Comparison of ENCODE assay signal across 9 cellular contexts in genomic region chr2:105804266-105804665, GRCh38. TPM values are rescaled to one million over a fixed set of nuclear protein-coding genes. Genes with fewer than 3 reads are reported as not detected.
DNase-seq lines count a peak whose midpoint lies in the region; ATAC-seq and TF ChIP-seq lines count a peak whose summit lies in the region.
"Had no signal": no experiment of that assay in that cellular context is flagged by ENCODE, and none has a peak within 500 bp of the region (broad histone marks: within the 10 kb centered on the region; RNA-seq: fewer than 3 reads in every experiment).

No MANE protein-coding gene starts in this region.

- peak overlapping the region; percentile 6 for H3K27ac ChIP-seq in HEK293 (ENCODE audit: extremely low read depth, low read depth, low read length)

- POLR2A ChIA-PET in HEK293 (lab: Yijun Ruan, JAX): no interaction called here

- DNase-seq in AG10803 (ENCODE audit: low read depth) (peak; percentile 35), NCI-H748 (lab: John Stamatoyannopoulos, UW; ENCODE audit: unreplicated experiment) (peak; percentile 95), cerebellum (ENCODE audit: low spot score) (peak; percentile 42), 8988T (no peak), HT-29 (ENCODE audit: low spot score) (no peak), DMS53 treated with DMSO at 0.1 percent for 48 hours (lab: John Stamatoyannopoulos, UW; ENCODE audit: unreplicated experiment) (no peak)

- no peak for ATAC-seq in HG03095 (IDR thresholded peaks at IDR 0.05; ENCODE audit: unreplicated experiment)

- H3K9me3 ChIP-seq in HEK293 (ENCODE audit: control insufficient read depth, insufficient read depth, low read depth, low read length): no peaks in the 10 kb centered on the region
- H3K9me3 ChIP-seq: breast epithelium had no signal

- CTCF ChIA-PET in HEK293 (lab: Yijun Ruan, JAX): no interaction called here

- no peak for TF ChIP-seq CTCF in AG10803 (conservative IDR thresholded peaks at IDR 0.05; ENCODE audit: low read length)
- no peak for TF ChIP-seq CTCF in HEK293 (tag by site-specific recombination; IDR thresholded peaks at IDR 0.05)

- no peak overlapping the region for H3K4me3 ChIP-seq in AG10803 (ENCODE audit: low read length)
- no peak overlapping the region for H3K4me3 ChIP-seq in HEK293 (ENCODE audit: low read depth, low read length)
- H3K4me3 ChIP-seq: breast epithelium had no signal

- H3K36me3 ChIP-seq in HEK293 (ENCODE audit: control insufficient read depth in 2 of 2, insufficient read depth in 1 of 2, low read length in 2 of 2): no peaks in the 10 kb centered on the region
- H3K36me3 ChIP-seq: breast epithelium had no signal

- H3K4me1 ChIP-seq in HEK293 (ENCODE audit: control insufficient read depth, insufficient read depth, low read length): peaks cover 24% of the 10 kb centered on the region

TF ChIP-seq in HEK293, 187 proteins besides CTCF, POLR2A, EP300 and RAD21 (continues in another document):
- TF ChIP-seq ZNF24 (tag by site-specific recombination; IDR thresholded peaks at IDR 0.05) (no peak), BCL11B (tag by site-specific recombination; IDR thresholded peaks at IDR 0.05; ENCODE audit: low read depth) (no peak), ZNF510 (tag by site-specific recombination; IDR thresholded peaks at IDR 0.05; ENCODE audit: insufficient replicate concordance) (no peak), ZNF133 (tag by site-specific recombination; IDR thresholded peaks at IDR 0.05) (no peak), ZBTB8A (tag by site-specific recombination; IDR thresholded peaks at IDR 0.05) (peak; percentile 56), ZNF18 (tag by site-specific recombination; IDR thresholded peaks at IDR 0.05) (no peak), ZBTB21 (tag by site-specific recombination; IDR thresholded peaks at IDR 0.05) (no peak), ZBTB17 (tag by site-specific recombination; IDR thresholded peaks at IDR 0.05) (0 out of 2 replicates have a peak, but pooled peaks have one; percentile 41), ZNF239 (tag by site-specific recombination; IDR thresholded peaks at IDR 0.05) (no peak), ZNF558 (tag by site-specific recombination; IDR thresholded peaks at IDR 0.05) (0 out of 2 replicates have a peak, but pooled peaks have one; percentile 26), ZNF16 (tag by site-specific recombination; IDR thresholded peaks at IDR 0.05; ENCODE audit: low read depth) (no peak), ZNF501 (tag by site-specific recombination; IDR thresholded peaks at IDR 0.05) (no peak), ZNF302 (tag by site-specific recombination; IDR thresholded peaks at IDR 0.05; ENCODE audit: low read depth) (no peak), HOXD13 (CRISPR knock-in tag; IDR thresholded peaks at IDR 0.05; ENCODE audit: borderline replicate concordance) (no peak), GLI4 (tag by site-specific recombination; IDR thresholded peaks at IDR 0.05) (no peak), OVOL3 (tag by site-specific recombination; IDR thresholded peaks at IDR 0.05) (peak; percentile 8; the same call in 1 of the 2 replicates), IKZF3 (tag by site-specific recombination; IDR thresholded peaks at IDR 0.05) (0 out of 2 replicates have a peak, but pooled peaks have one; percentile 27), ZNF416 (tag by site-specific recombination; IDR thresholded peaks at IDR 0.05) (no peak), RBAK (tag by site-specific recombination; IDR thresholded peaks at IDR 0.05) (no peak), ZNF362 (tag by site-specific recombination; IDR thresholded peaks at IDR 0.05) (no peak), ZNF639 (tag by site-specific recombination; IDR thresholded peaks at IDR 0.05) (no peak), ZNF175 (tag by site-specific recombination; IDR thresholded peaks at IDR 0.05) (no peak), KLF16 (tag by site-specific recombination; IDR thresholded peaks at IDR 0.05) (no peak), ZNF658 (tag by site-specific recombination; IDR thresholded peaks at IDR 0.05) (no peak), MYNN (tag by site-specific recombination; IDR thresholded peaks at IDR 0.05; ENCODE audit: borderline replicate concordance) (no peak), GLIS2 (tag by site-specific recombination; IDR thresholded peaks at IDR 0.05) (no peak), ZNF184 (tag by site-specific recombination; IDR thresholded peaks at IDR 0.05) (no peak), ZNF223 (tag by site-specific recombination; IDR thresholded peaks at IDR 0.05) (no peak), ZNF37A (tag by site-specific recombination; IDR thresholded peaks at IDR 0.05) (no peak), ZNF214 (tag by site-specific recombination; IDR thresholded peaks at IDR 0.05; ENCODE audit: borderline replicate concordance) (no peak), FEZF1 (tag by site-specific recombination; IDR thresholded peaks at IDR 0.05) (peak; percentile 95)
- TF ChIP-seq, protein P1, sequence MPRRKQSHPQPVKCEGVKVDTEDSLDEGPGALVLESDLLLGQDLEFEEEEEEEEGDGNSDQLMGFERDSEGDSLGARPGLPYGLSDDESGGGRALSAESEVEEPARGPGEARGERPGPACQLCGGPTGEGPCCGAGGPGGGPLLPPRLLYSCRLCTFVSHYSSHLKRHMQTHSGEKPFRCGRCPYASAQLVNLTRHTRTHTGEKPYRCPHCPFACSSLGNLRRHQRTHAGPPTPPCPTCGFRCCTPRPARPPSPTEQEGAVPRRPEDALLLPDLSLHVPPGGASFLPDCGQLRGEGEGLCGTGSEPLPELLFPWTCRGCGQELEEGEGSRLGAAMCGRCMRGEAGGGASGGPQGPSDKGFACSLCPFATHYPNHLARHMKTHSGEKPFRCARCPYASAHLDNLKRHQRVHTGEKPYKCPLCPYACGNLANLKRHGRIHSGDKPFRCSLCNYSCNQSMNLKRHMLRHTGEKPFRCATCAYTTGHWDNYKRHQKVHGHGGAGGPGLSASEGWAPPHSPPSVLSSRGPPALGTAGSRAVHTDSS (tag by site-specific recombination; IDR thresholded peaks at IDR 0.05): no peak
- TF ChIP-seq, protein P2, sequence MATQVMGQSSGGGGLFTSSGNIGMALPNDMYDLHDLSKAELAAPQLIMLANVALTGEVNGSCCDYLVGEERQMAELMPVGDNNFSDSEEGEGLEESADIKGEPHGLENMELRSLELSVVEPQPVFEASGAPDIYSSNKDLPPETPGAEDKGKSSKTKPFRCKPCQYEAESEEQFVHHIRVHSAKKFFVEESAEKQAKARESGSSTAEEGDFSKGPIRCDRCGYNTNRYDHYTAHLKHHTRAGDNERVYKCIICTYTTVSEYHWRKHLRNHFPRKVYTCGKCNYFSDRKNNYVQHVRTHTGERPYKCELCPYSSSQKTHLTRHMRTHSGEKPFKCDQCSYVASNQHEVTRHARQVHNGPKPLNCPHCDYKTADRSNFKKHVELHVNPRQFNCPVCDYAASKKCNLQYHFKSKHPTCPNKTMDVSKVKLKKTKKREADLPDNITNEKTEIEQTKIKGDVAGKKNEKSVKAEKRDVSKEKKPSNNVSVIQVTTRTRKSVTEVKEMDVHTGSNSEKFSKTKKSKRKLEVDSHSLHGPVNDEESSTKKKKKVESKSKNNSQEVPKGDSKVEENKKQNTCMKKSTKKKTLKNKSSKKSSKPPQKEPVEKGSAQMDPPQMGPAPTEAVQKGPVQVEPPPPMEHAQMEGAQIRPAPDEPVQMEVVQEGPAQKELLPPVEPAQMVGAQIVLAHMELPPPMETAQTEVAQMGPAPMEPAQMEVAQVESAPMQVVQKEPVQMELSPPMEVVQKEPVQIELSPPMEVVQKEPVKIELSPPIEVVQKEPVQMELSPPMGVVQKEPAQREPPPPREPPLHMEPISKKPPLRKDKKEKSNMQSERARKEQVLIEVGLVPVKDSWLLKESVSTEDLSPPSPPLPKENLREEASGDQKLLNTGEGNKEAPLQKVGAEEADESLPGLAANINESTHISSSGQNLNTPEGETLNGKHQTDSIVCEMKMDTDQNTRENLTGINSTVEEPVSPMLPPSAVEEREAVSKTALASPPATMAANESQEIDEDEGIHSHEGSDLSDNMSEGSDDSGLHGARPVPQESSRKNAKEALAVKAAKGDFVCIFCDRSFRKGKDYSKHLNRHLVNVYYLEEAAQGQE (tag by site-specific recombination; IDR thresholded peaks at IDR 0.05): no peak

RNA-seq across cellular contexts. Expression of gene NCK2, which starts 59.6 kb away (rescaled TPM):
- total RNA-seq in cerebellum: 38.6 TPM
- total RNA-seq in HT-29 (2014; rRNA removed; shearing (Covaris generic)): 29.1 and 31.2 TPM in 2 replicates

Comparison
In these comparisons a context has a peak if more than half of its experiments do, and no peak if none do; other contexts are left out.
1. DNase-seq: peak in AG10803 (single experiment), NCI-H748 (single experiment) and cerebellum (single experiment); none in 8988T (single experiment), HT-29 (single experiment) and DMS53 treated with DMSO at 0.1 percent for 48 hours (single experiment).